In the genomic region with DNA sequence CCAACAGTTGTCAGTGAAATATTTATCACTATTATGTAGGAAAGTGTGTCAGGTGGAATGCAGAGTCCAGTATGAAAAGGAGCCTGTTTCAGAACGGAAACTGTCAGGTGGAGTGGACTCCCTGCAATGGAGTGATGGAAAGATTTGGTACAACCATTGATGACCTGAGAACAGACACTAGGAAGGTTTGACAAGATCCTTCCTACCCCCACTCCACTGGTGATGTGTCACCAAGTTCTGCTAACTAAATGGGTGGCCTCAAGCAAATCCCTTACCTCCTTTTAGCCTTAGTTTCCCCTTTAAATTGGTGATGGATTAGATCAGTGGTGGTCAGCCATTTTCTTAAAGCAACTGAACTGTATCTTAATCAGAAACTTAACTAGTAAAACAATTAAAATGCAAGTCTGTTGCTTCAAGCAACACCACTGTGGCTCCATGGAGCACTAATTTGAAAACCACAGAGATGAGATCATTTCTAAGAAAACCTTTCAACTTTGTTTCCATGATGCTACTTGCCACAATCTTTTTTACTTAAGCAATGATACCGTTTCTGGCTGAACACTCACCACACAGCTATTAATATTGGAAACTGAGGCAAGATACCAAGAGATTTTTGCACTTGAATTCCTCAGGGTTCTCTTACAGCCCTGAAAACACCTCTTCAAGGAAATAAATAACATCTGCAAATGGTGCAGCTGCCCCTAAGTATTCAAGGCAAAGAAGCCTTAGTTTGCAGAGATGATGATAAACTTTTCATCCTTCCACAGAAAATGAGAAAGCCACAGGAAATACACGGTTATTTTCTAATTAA, we compare ENCODE assay signal across 8 cellular contexts.
DNase-seq lines count a peak whose midpoint lies in the region; ATAC-seq and FAIRE-seq lines count a peak whose summit lies in the region.

No MANE protein-coding gene starts in this region.

- peak overlapping the region; percentile 17 for H3K4me3 Mint-ChIP-seq in activated CD8-positive, alpha-beta T cell treated with anti-CD3 and anti-CD28 coated beads, Interleukin-2, amount 10 ng/mL, durations not matched to agents 7 days and 5 days

- no peaks in the 10 kb centered on the region for H3K27me3 Mint-ChIP-seq in activated CD8-positive, alpha-beta T cell treated with anti-CD3 and anti-CD28 coated beads, Interleukin-2, amount 10 ng/mL, durations not matched to agents 7 days and 5 days (ENCODE audit: low read depth)

- peak; percentile 63 for ATAC-seq in HG02973 (IDR thresholded peaks at IDR 0.05; ENCODE audit: unreplicated experiment)
- peak; percentile 58 for ATAC-seq in activated CD8-positive, alpha-beta T cell treated with anti-CD3 and anti-CD28 coated beads, Interleukin-2, amount 10 ng/mL, durations not matched to agents 7 days and 5 days
- no peak for ATAC-seq in right cardiac atrium

- H3K4me3 ChIP-seq in right cardiac atrium (ENCODE audit: low read length), result no peak overlapping the region

- H3K27ac Mint-ChIP-seq in activated CD8-positive, alpha-beta T cell treated with anti-CD3 and anti-CD28 coated beads, Interleukin-2, amount 10 ng/mL, durations not matched to agents 7 days and 5 days, result peak overlapping the region; percentile 90

- H3K9me3 Mint-ChIP-seq in activated CD8-positive, alpha-beta T cell treated with anti-CD3 and anti-CD28 coated beads, Interleukin-2, amount 10 ng/mL, durations not matched to agents 7 days and 5 days (ENCODE audit: insufficient read depth), result peaks cover 4% of the 10 kb centered on the region

- no peaks in the 10 kb centered on the region for H3K9me3 ChIP-seq in right cardiac atrium (ENCODE audit: control insufficient read depth, low read length)

- DNase-seq in GM18507 (ENCODE audit: extremely low spot score, insufficient read length, low read depth), result no peak
- peak; percentile 66 for DNase-seq in activated CD8-positive, alpha-beta T cell treated with anti-CD3 and anti-CD28 coated beads, Interleukin-2, amount 10 ng/mL, durations not matched to agents 7 days and 5 days
- DNase-seq in renal cortical epithelial cell (ENCODE audit: low read depth), result peak; percentile 76
- no peak for DNase-seq in NCI-H526 treated with DMSO at 0.1 percent for 48 hours (lab: John Stamatoyannopoulos, UW)
- DNase-seq in NCI-H1930 (lab: John Stamatoyannopoulos, UW), result no peak
- DNase-seq in germinal center (ENCODE audit: low spot score), result no peak
- no peak for DNase-seq in right cardiac atrium

- no peaks in the 10 kb centered on the region for H3K27me3 ChIP-seq in right cardiac atrium (ENCODE audit: control insufficient read depth, insufficient read depth)

- intact Hi-C loops in right cardiac atrium (cut with DNase I), result no loop called here

- H3K36me3 Mint-ChIP-seq in activated CD8-positive, alpha-beta T cell treated with anti-CD3 and anti-CD28 coated beads, Interleukin-2, amount 10 ng/mL, durations not matched to agents 7 days and 5 days (ENCODE audit: low read depth), result peaks cover 44% of the 10 kb centered on the region

- 89% methylated on average over 3 of the region's 3 CpGs for WGBS in right cardiac atrium

- peak; percentile 57 for FAIRE-seq in GM18507 (lab: Jason Lieb, UNC)

- H3K27ac ChIP-seq in right cardiac atrium (ENCODE audit: low read length), result no peak overlapping the region

- H3K4me1 Mint-ChIP-seq in activated CD8-positive, alpha-beta T cell treated with anti-CD3 and anti-CD28 coated beads, Interleukin-2, amount 10 ng/mL, durations not matched to agents 7 days and 5 days (ENCODE audit: low read depth), result peaks cover 81% of the 10 kb centered on the region

- POLR2A ChIA-PET in activated CD8-positive, alpha-beta T cell treated with anti-CD3 and anti-CD28 coated beads, Interleukin-2, amount 10 ng/mL, durations not matched to agents 7 days and 5 days (lab: Charles Lee), result interaction anchor here (3.9 kb wide), 1 partner anchor 140 kb away, joined by 27 read pairs; a partner anchor contains a TSS

- CTCF ChIA-PET in activated CD8-positive, alpha-beta T cell treated with anti-CD3 and anti-CD28 coated beads, Interleukin-2, amount 10 ng/mL, durations not matched to agents 7 days and 5 days (lab: Charles Lee), result no interaction called here

- H3K4me1 ChIP-seq in right cardiac atrium (ENCODE audit: control insufficient read depth, insufficient read depth, low read length), result peaks cover 3% of the 10 kb centered on the region

Comparison
In these comparisons a context has a peak if more than half of its experiments do, and no peak if none do; other contexts are left out.
1. DNase-seq: peak in activated CD8-positive, alpha-beta T cell treated with anti-CD3 and anti-CD28 coated beads, Interleukin-2, amount 10 ng/mL, durations not matched to agents 7 days and 5 days (single experiment) and renal cortical epithelial cell (single experiment); none in GM18507 (single experiment), NCI-H526 treated with DMSO at 0.1 percent for 48 hours (single experiment), NCI-H1930 (0 of 2), germinal center (single experiment) and right cardiac atrium (0 of 3).
2. ATAC-seq: peak in HG02973 (single experiment) and activated CD8-positive, alpha-beta T cell treated with anti-CD3 and anti-CD28 coated beads, Interleukin-2, amount 10 ng/mL, durations not matched to agents 7 days and 5 days (single experiment); none in right cardiac atrium (0 of 2).